ENCODE assay signal across 15 cellular contexts in the genomic region with DNA sequence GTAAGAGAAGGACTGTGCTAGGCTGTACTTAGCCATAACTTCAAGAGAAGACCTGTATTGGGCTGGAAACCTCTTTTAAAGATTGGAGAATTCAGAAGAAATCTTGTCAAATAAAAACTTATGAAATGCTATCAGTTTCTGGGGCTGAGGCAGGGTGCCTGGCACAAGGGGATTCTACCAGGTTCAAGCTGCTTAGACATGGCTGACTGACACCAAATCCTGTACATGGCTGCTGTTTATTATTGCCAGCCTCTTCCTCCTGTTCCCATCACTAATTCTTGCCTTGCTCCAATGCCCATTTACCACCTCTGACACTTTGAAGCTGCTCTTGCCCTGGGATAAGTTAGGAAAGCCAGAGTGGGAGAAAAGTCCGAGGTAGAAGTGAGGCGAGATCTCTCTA.
A peak's percentile ranks its signal among the peaks of the same experiment; 100 is the strongest.
DNase-seq lines count a peak whose midpoint lies in the region; ATAC-seq and TF ChIP-seq lines count a peak whose summit lies in the region.
"Had no signal": no experiment of that assay in that cellular context is flagged by ENCODE, and none has a peak within 500 bp of the region (broad histone marks: within the 10 kb centered on the region; RNA-seq: fewer than 3 reads in every experiment).

No MANE protein-coding gene starts in this region.

- H3K27me3 Mint-ChIP-seq in activated CD4-positive, alpha-beta T cell treated with anti-CD3 and anti-CD28 coated beads, Interleukin-2, amount 10 ng/mL, durations not matched to agents 24 days and 14 days: no peaks in the 10 kb centered on the region
- no peaks in the 10 kb centered on the region for H3K27me3 Mint-ChIP-seq in central memory CD8-positive, alpha-beta T cell
- no peaks in the 10 kb centered on the region for H3K27me3 Mint-ChIP-seq in stimulated activated memory B cell treated with anti-CD40 and anti-IgM and Interleukin-4, amounts not matched to agents 10 μg/mL and 1 μg/mL and 100 μg/mL, for 72 hours

- peak; percentile 58 for DNase-seq in activated CD4-positive, alpha-beta T cell treated with anti-CD3 and anti-CD28 coated beads, Interleukin-2, amount 10 ng/mL, durations not matched to agents 24 days and 14 days
- DNase-seq in activated CD4-positive, alpha-beta T cell treated with anti-CD3 and anti-CD28 coated beads for 4 hours: no peak
- no peak for DNase-seq in central memory CD8-positive, alpha-beta T cell (ENCODE audit: low spot score in 2 of 2)
- DNase-seq in DMS114 treated with DMSO at 0.1 percent for 48 hours (lab: John Stamatoyannopoulos, UW; ENCODE audit: unreplicated experiment): no peak
- no peak for DNase-seq in cardiac septum (ENCODE audit: low spot score)
- DNase-seq: ACHN; activated CD8-positive, alpha-beta memory T cell treated with anti-CD3 and anti-CD28 coated beads, Interleukin-2, amount 50 U/mL, for 4 hours; H7; NCI-H526; SW 1271 had no signal

- peak overlapping the region; percentile 17; the same call in 1 of the 2 replicates for H3K9ac ChIP-seq in OCI-LY1 (ENCODE audit: low read length)

- no peak for TF ChIP-seq CTCF in OCI-LY1 (IDR thresholded peaks at IDR 0.05; ENCODE audit: low read length)

- H3K27ac ChIP-seq in OCI-LY1 (ENCODE audit: low read depth, low read length, poor library complexity, severe bottlenecking): peak overlapping the region; percentile 51
- H3K27ac ChIP-seq: gastroesophageal sphincter had no signal

- H3F3A ChIP-seq in OCI-LY1 (ENCODE audit: insufficient read depth, low read length): no peaks in the 10 kb centered on the region

- H3K36me3 ChIP-seq in OCI-LY1 (ENCODE audit: insufficient read depth, low read length): peaks cover 18% of the 10 kb centered on the region
- H3K36me3 ChIP-seq: gastroesophageal sphincter had no signal

- H3K4me1 Mint-ChIP-seq in activated CD4-positive, alpha-beta T cell treated with anti-CD3 and anti-CD28 coated beads, Interleukin-2, amount 10 ng/mL, durations not matched to agents 24 days and 14 days: peaks cover 79% of the 10 kb centered on the region
- H3K4me1 Mint-ChIP-seq in central memory CD8-positive, alpha-beta T cell: peaks cover 80% of the 10 kb centered on the region
- H3K4me1 Mint-ChIP-seq in stimulated activated memory B cell treated with anti-CD40 and anti-IgM and Interleukin-4, amounts not matched to agents 10 μg/mL and 1 μg/mL and 100 μg/mL, for 72 hours: peaks cover 87% of the 10 kb centered on the region

- H3K4me2 ChIP-seq in OCI-LY1 (ENCODE audit: low read length): peak overlapping the region; percentile 41

- H3K27ac Mint-ChIP-seq in activated CD4-positive, alpha-beta T cell treated with anti-CD3 and anti-CD28 coated beads, Interleukin-2, amount 10 ng/mL, durations not matched to agents 24 days and 14 days: peak overlapping the region; percentile 93
- peak overlapping the region; percentile 96 for H3K27ac Mint-ChIP-seq in central memory CD8-positive, alpha-beta T cell (ENCODE audit: low read depth)
- H3K27ac Mint-ChIP-seq in stimulated activated memory B cell treated with anti-CD40 and anti-IgM and Interleukin-4, amounts not matched to agents 10 μg/mL and 1 μg/mL and 100 μg/mL, for 72 hours: peak overlapping the region; percentile 84

- intact Hi-C loops in activated CD4-positive, alpha-beta T cell treated with anti-CD3 and anti-CD28 coated beads, Interleukin-2, amount 10 ng/mL, durations not matched to agents 24 days and 14 days (cut with micrococcal nuclease): loop anchor here (2.0 to 5.0 kb wide), 2 partner anchors 38 to 107 kb away; no protein-coding TSS in a partner anchor
- intact Hi-C loops in cardiac septum (cut with DNase I): loop anchor here (5.0 kb wide), 1 partner anchor 33 kb away; no protein-coding TSS in a partner anchor

- no peaks in the 10 kb centered on the region for H4K20me1 ChIP-seq in OCI-LY1 (ENCODE audit: insufficient read depth, low read length)

- peak overlapping the region; percentile 14 for H3K4me3 ChIP-seq in OCI-LY1 (ENCODE audit: low read depth, low read length, poor library complexity, severe bottlenecking)
- H3K4me3 ChIP-seq: gastroesophageal sphincter had no signal

- H3K36me3 Mint-ChIP-seq in activated CD4-positive, alpha-beta T cell treated with anti-CD3 and anti-CD28 coated beads, Interleukin-2, amount 10 ng/mL, durations not matched to agents 24 days and 14 days (ENCODE audit: low read depth): peaks cover 29% of the 10 kb centered on the region
- H3K36me3 Mint-ChIP-seq in central memory CD8-positive, alpha-beta T cell (ENCODE audit: insufficient read depth): peaks cover 12% of the 10 kb centered on the region
- peaks cover 15% of the 10 kb centered on the region for H3K36me3 Mint-ChIP-seq in stimulated activated memory B cell treated with anti-CD40 and anti-IgM and Interleukin-4, amounts not matched to agents 10 μg/mL and 1 μg/mL and 100 μg/mL, for 72 hours

- H3K4me3 Mint-ChIP-seq in activated CD4-positive, alpha-beta T cell treated with anti-CD3 and anti-CD28 coated beads, Interleukin-2, amount 10 ng/mL, durations not matched to agents 24 days and 14 days: peak overlapping the region; percentile 78
- peak overlapping the region; percentile 55 for H3K4me3 Mint-ChIP-seq in central memory CD8-positive, alpha-beta T cell
- H3K4me3 Mint-ChIP-seq in stimulated activated memory B cell treated with anti-CD40 and anti-IgM and Interleukin-4, amounts not matched to agents 10 μg/mL and 1 μg/mL and 100 μg/mL, for 72 hours: peak overlapping the region; percentile 38

- H2AFZ ChIP-seq in OCI-LY1 (ENCODE audit: low read length): no peak overlapping the region

- H3K9me2 ChIP-seq in OCI-LY1 (ENCODE audit: low read depth, low read length): no peaks in the 10 kb centered on the region

- peaks cover 93% of the 10 kb centered on the region for H3K79me2 ChIP-seq in OCI-LY1 (ENCODE audit: insufficient read depth, low read length)

- H3K27me3 ChIP-seq in OCI-LY1 (ENCODE audit: insufficient read depth, low read length): no peaks in the 10 kb centered on the region
- H3K27me3 ChIP-seq: gastroesophageal sphincter had no signal

- peaks cover 10% of the 10 kb centered on the region for H3K9me3 Mint-ChIP-seq in activated CD4-positive, alpha-beta T cell treated with anti-CD3 and anti-CD28 coated beads, Interleukin-2, amount 10 ng/mL, durations not matched to agents 24 days and 14 days
- no peaks in the 10 kb centered on the region for H3K9me3 Mint-ChIP-seq in central memory CD8-positive, alpha-beta T cell
- peaks cover 5% of the 10 kb centered on the region for H3K9me3 Mint-ChIP-seq in stimulated activated memory B cell treated with anti-CD40 and anti-IgM and Interleukin-4, amounts not matched to agents 10 μg/mL and 1 μg/mL and 100 μg/mL, for 72 hours

- peaks cover 73% of the 10 kb centered on the region for H3K4me1 ChIP-seq in OCI-LY1 (ENCODE audit: insufficient read depth, low read length, severe bottlenecking)

- H3K9me3 ChIP-seq in OCI-LY1 (ENCODE audit: low read length): no peaks in the 10 kb centered on the region
- H3K9me3 ChIP-seq: gastroesophageal sphincter had no signal

- no peak for ATAC-seq in central memory CD8-positive, alpha-beta T cell (replicated peaks; ENCODE audit: extremely low read depth, poor library complexity, severe bottlenecking)
- no peak for ATAC-seq in stimulated activated memory B cell treated with anti-CD40 and anti-IgM and Interleukin-4, amounts not matched to agents 10 μg/mL and 1 μg/mL and 100 μg/mL, for 72 hours
- ATAC-seq in HG02571 (IDR thresholded peaks at IDR 0.05; ENCODE audit: unreplicated experiment): no peak
- ATAC-seq: left lobe of liver had no signal
